14 cellular contexts compared by ENCODE assay signal in genomic region chr5:181198905-181199519, GRCh38. TPM values are rescaled to one million over a fixed set of nuclear protein-coding genes. Genes with fewer than 3 reads are reported as not detected.
DNase-seq lines count a peak whose midpoint lies in the region; ATAC-seq and TF ChIP-seq lines count a peak whose summit lies in the region.
"Had no signal": no experiment of that assay in that cellular context is flagged by ENCODE, and none has a peak within 500 bp of the region (broad histone marks: within the 10 kb centered on the region; RNA-seq: fewer than 3 reads in every experiment).

No MANE protein-coding gene starts in this region.

- H3K9me3 Mint-ChIP-seq in stimulated activated effector memory CD8-positive, alpha-beta T cell treated with anti-CD3 and anti-CD28 coated beads, Interleukin-12 subunit alpha, Interleukin-12 subunit beta, amount 100 ng/mL, for 72 hours: no peaks in the 10 kb centered on the region
- H3K9me3 Mint-ChIP-seq: activated naive CD8-positive, alpha-beta T cell treated with anti-CD3 and anti-CD28 coated beads, Interleukin-2, amount 50 U/mL, for 24 hours had no signal

- no peak for TF ChIP-seq RAD21 in SK-N-SH (IDR thresholded peaks at IDR 0.05; ENCODE audit: low read length)

- H3K9ac ChIP-seq in SK-N-SH: no peak overlapping the region

- POLR2A ChIA-PET in SK-N-SH (lab: Yijun Ruan, JAX): no interaction called here

- H3K9me3 ChIP-seq in SK-N-SH: no peaks in the 10 kb centered on the region

- CTCF ChIA-PET in SK-N-SH (lab: Yijun Ruan, JAX): interaction anchor here (0.9 to 1.7 kb wide), 4 partner anchors 9 to 31 kb away, joined by 3 to 5 read pairs (median 4); no protein-coding TSS in a partner anchor

- no peak overlapping the region for H3K4me3 Mint-ChIP-seq in stimulated activated effector memory CD8-positive, alpha-beta T cell treated with anti-CD3 and anti-CD28 coated beads, Interleukin-12 subunit alpha, Interleukin-12 subunit beta, amount 100 ng/mL, for 72 hours
- H3K4me3 Mint-ChIP-seq: activated CD4-positive, alpha-beta T cell treated with anti-CD3 and anti-CD28 coated beads for 36 hours; activated naive CD8-positive, alpha-beta T cell treated with anti-CD3 and anti-CD28 coated beads, Interleukin-2, amount 50 U/mL, for 24 hours had no signal

- WGBS in SK-N-SH (ENCODE audit: low lambda C conversion rate): 71% methylated on average over 9 of the region's 9 CpGs

- H3K4me1 ChIP-seq in SK-N-SH (ENCODE audit: control insufficient read depth in 1 of 2, insufficient read depth in 2 of 2, low read depth in 1 of 2, low read length in 1 of 2): peaks cover 0 to 11% of the 10 kb centered on the region in 2 experiments; a peak in 1 of 4 replicates

- H3K36me3 ChIP-seq in SK-N-SH (replicated peaks in 1 of 2; ENCODE audit: control insufficient read depth in 1 of 2, insufficient read depth in 2 of 2, low read length in 1 of 2): no peaks in the 10 kb centered on the region

- no peak for TF ChIP-seq CTCF in SK-N-SH (IDR thresholded peaks at IDR 0.05)

- H3F3A ChIP-seq in SK-N-SH (replicated peaks; ENCODE audit: insufficient read depth): peaks cover 5% of the 10 kb centered on the region

- no peaks in the 10 kb centered on the region for H4K20me1 ChIP-seq in SK-N-SH (ENCODE audit: insufficient read depth)

- H3K27me3 ChIP-seq in SK-N-SH (ENCODE audit: insufficient read depth): no peaks in the 10 kb centered on the region

- ATAC-seq in GM19035 (IDR thresholded peaks at IDR 0.05; ENCODE audit: unreplicated experiment) (peak; percentile 66), HG02610 (IDR thresholded peaks at IDR 0.05; ENCODE audit: unreplicated experiment) (peak; percentile 71), HG03521 (IDR thresholded peaks at IDR 0.05; ENCODE audit: unreplicated experiment) (peak; percentile 68)
- ATAC-seq in stimulated activated effector memory CD8-positive, alpha-beta T cell treated with anti-CD3 and anti-CD28 coated beads, Interleukin-12 subunit alpha, Interleukin-12 subunit beta, amount 100 ng/mL, for 72 hours: peak; percentile 17
- ATAC-seq: activated CD4-positive, alpha-beta T cell treated with anti-CD3 and anti-CD28 coated beads for 36 hours had no signal

- H3K4me1 Mint-ChIP-seq in stimulated activated effector memory CD8-positive, alpha-beta T cell treated with anti-CD3 and anti-CD28 coated beads, Interleukin-12 subunit alpha, Interleukin-12 subunit beta, amount 100 ng/mL, for 72 hours: peaks cover 13% of the 10 kb centered on the region

- no peak overlapping the region for H3K4me3 ChIP-seq in SK-N-SH (ENCODE audit: low read depth in 2 of 2, low read length in 1 of 2)

- H3K9me2 ChIP-seq in SK-N-SH: no peaks in the 10 kb centered on the region

- no peak for TF ChIP-seq EP300 in SK-N-SH (IDR thresholded peaks at IDR 0.05; ENCODE audit: borderline replicate concordance in 1 of 2, low read depth in 1 of 2, low read length in 1 of 2)

- no peak overlapping the region for H3K4me2 ChIP-seq in SK-N-SH

- H3K27ac Mint-ChIP-seq in stimulated activated effector memory CD8-positive, alpha-beta T cell treated with anti-CD3 and anti-CD28 coated beads, Interleukin-12 subunit alpha, Interleukin-12 subunit beta, amount 100 ng/mL, for 72 hours: no peak overlapping the region
- H3K27ac Mint-ChIP-seq: activated CD4-positive, alpha-beta T cell treated with anti-CD3 and anti-CD28 coated beads for 36 hours; activated naive CD8-positive, alpha-beta T cell treated with anti-CD3 and anti-CD28 coated beads, Interleukin-2, amount 50 U/mL, for 24 hours had no signal

- H3K27ac ChIP-seq in SK-N-SH (ENCODE audit: low read depth in 2 of 2, low read length in 1 of 2): no peak overlapping the region

- H3K79me2 ChIP-seq in SK-N-SH (ENCODE audit: insufficient read depth): no peaks in the 10 kb centered on the region

- no peak for DNase-seq in stimulated activated effector memory CD8-positive, alpha-beta T cell treated with anti-CD3 and anti-CD28 coated beads, Interleukin-12 subunit alpha, Interleukin-12 subunit beta, amount 100 ng/mL, for 72 hours (ENCODE audit: low spot score in 2 of 2)
- DNase-seq in SK-N-SH (no peak), NCI-H1694 treated with DMSO at 0.1 percent for 48 hours (lab: John Stamatoyannopoulos, UW) (no peak), anterior cingulate cortex (lab: John Stamatoyannopoulos, UW) (no peak), midbrain (lab: John Stamatoyannopoulos, UW) (no peak)
- DNase-seq: activated CD4-positive, alpha-beta T cell treated with anti-CD3 and anti-CD28 coated beads for 36 hours; activated naive CD8-positive, alpha-beta T cell treated with anti-CD3 and anti-CD28 coated beads, Interleukin-2, amount 50 U/mL, for 24 hours; DND-41; NCI-H2081 had no signal

- no peaks in the 10 kb centered on the region for H3K36me3 Mint-ChIP-seq in stimulated activated effector memory CD8-positive, alpha-beta T cell treated with anti-CD3 and anti-CD28 coated beads, Interleukin-12 subunit alpha, Interleukin-12 subunit beta, amount 100 ng/mL, for 72 hours

- no peak overlapping the region for H2AFZ ChIP-seq in SK-N-SH (ENCODE audit: low read depth)

TF ChIP-seq in SK-N-SH, 30 proteins besides CTCF, POLR2A, EP300 and RAD21:
- TF ChIP-seq FOXJ3 (CRISPR knock-in tag; IDR thresholded peaks at IDR 0.05) (no peak), TAF1 (IDR thresholded peaks at IDR 0.05; ENCODE audit: borderline replicate concordance, low read depth, low read length) (no peak), MEF2A (IDR thresholded peaks at IDR 0.05; ENCODE audit: borderline replicate concordance, low read depth) (no peak), GABPA (IDR thresholded peaks at IDR 0.05; ENCODE audit: low read depth) (no peak), CHD2 (IDR thresholded peaks at IDR 0.05; ENCODE audit: low read length, partially characterized antibody) (no peak), FOXM1 (IDR thresholded peaks at IDR 0.05; ENCODE audit: low read depth) (no peak), IRF3 (IDR thresholded peaks at IDR 0.05; ENCODE audit: low read depth, low read length) (no peak), MXI1 (IDR thresholded peaks at IDR 0.05; ENCODE audit: low read depth, low read length) (no peak), USF2 (IDR thresholded peaks at IDR 0.05; ENCODE audit: borderline replicate concordance, low read depth, low read length) (no peak)
- TF ChIP-seq, protein P1, sequence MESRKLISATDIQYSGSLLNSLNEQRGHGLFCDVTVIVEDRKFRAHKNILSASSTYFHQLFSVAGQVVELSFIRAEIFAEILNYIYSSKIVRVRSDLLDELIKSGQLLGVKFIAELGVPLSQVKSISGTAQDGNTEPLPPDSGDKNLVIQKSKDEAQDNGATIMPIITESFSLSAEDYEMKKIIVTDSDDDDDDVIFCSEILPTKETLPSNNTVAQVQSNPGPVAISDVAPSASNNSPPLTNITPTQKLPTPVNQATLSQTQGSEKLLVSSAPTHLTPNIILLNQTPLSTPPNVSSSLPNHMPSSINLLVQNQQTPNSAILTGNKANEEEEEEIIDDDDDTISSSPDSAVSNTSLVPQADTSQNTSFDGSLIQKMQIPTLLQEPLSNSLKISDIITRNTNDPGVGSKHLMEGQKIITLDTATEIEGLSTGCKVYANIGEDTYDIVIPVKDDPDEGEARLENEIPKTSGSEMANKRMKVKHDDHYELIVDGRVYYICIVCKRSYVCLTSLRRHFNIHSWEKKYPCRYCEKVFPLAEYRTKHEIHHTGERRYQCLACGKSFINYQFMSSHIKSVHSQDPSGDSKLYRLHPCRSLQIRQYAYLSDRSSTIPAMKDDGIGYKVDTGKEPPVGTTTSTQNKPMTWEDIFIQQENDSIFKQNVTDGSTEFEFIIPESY (IDR thresholded peaks at IDR 0.05; ENCODE audit: borderline replicate concordance, low read depth): no peak

RNA-seq across cellular contexts. Expression of gene TRIM7, which starts 6.0 kb away (rescaled TPM):
- 2.0 and 3.5 TPM in 2 replicates for polyA plus RNA-seq in SK-N-SH (2012; rRNA removed)
- 2.8 and 2.9 TPM in 2 replicates for polyA plus RNA-seq in SK-N-SH (2012; cell fraction: cytosol; rRNA removed)
- 2.4 and 3.9 TPM in 2 replicates for polyA plus RNA-seq in SK-N-SH (2012; cell fraction: nucleus; rRNA removed)

RNA-seq across cellular contexts. Expression of gene TRIM41, which starts 24.1 kb away (rescaled TPM):
- polyA plus RNA-seq in SK-N-SH (2012; rRNA removed): 35.3 and 35.9 TPM in 2 replicates
- polyA plus RNA-seq in SK-N-SH (2012; cell fraction: cytosol; rRNA removed): 17.4 and 20.2 TPM in 2 replicates
- 123 and 125 TPM in 2 replicates for polyA plus RNA-seq in SK-N-SH (2012; cell fraction: nucleus; rRNA removed)

RNA-seq across cellular contexts. Expression of gene RACK1, which starts 44.7 kb away (rescaled TPM):
- 4,191 and 4,715 TPM in 2 replicates for polyA plus RNA-seq in SK-N-SH (2012; rRNA removed)
- polyA plus RNA-seq in SK-N-SH (2012; cell fraction: cytosol; rRNA removed): 3,130 and 3,829 TPM in 2 replicates
- 1,982 and 2,553 TPM in 2 replicates for polyA plus RNA-seq in SK-N-SH (2012; cell fraction: nucleus; rRNA removed)

RNA-seq across cellular contexts. Expression of gene OR2V2, which starts 51.6 kb away (rescaled TPM):
- not detected in 2 replicates for polyA plus RNA-seq in SK-N-SH (2012; rRNA removed)
- polyA plus RNA-seq in SK-N-SH (2012; cell fraction: cytosol; rRNA removed): not detected in 2 replicates
- polyA plus RNA-seq in SK-N-SH (2012; cell fraction: nucleus; rRNA removed): not detected in 2 replicates
- polyA plus RNA-seq: endothelial cell of umbilical vein, neural cell had no signal

Comparison
In these comparisons a context has a peak if more than half of its experiments do, and no peak if none do; other contexts are left out.
1. ATAC-seq: peak in every context shown above with its lines; median percentile 71 in HG02610; 68 in HG03521; 66 in GM19035; 17 in stimulated activated effector memory CD8-positive, alpha-beta T cell treated with anti-CD3 and anti-CD28 coated beads, Interleukin-12 subunit alpha, Interleukin-12 subunit beta, amount 100 ng/mL, for 72 hours.